8 cellular contexts compared by ENCODE assay signal in the genomic region with DNA sequence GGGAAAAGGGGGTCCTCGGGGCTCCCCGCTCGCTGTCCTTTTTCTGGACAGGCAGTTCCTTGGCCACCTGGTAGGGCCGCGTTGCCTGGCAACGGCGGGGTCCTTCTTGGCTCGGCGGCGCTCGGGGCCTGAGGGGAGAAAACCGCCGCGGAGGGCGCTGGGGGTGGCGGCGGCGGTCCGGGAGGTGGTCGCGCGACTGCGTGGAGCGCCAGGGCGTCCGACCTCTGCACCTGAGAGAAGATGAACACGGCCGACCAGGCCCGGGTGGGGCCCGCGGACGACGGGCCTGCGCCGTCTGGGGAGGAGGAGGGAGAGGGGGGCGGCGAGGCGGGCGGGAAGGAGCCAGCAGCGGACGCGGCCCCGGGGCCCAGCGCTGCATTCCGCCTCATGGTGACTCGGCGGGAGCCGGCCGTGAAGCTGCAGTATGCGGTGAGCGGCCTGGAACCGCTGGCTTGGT. TPM values are rescaled to one million over a fixed set of nuclear protein-coding genes. Genes with fewer than 3 reads are reported as not detected.
A peak's percentile ranks its signal among the peaks of the same experiment; 100 is the strongest.
DNase-seq lines count a peak whose midpoint lies in the region; ATAC-seq and TF ChIP-seq lines count a peak whose summit lies in the region.

A gene with protein sequence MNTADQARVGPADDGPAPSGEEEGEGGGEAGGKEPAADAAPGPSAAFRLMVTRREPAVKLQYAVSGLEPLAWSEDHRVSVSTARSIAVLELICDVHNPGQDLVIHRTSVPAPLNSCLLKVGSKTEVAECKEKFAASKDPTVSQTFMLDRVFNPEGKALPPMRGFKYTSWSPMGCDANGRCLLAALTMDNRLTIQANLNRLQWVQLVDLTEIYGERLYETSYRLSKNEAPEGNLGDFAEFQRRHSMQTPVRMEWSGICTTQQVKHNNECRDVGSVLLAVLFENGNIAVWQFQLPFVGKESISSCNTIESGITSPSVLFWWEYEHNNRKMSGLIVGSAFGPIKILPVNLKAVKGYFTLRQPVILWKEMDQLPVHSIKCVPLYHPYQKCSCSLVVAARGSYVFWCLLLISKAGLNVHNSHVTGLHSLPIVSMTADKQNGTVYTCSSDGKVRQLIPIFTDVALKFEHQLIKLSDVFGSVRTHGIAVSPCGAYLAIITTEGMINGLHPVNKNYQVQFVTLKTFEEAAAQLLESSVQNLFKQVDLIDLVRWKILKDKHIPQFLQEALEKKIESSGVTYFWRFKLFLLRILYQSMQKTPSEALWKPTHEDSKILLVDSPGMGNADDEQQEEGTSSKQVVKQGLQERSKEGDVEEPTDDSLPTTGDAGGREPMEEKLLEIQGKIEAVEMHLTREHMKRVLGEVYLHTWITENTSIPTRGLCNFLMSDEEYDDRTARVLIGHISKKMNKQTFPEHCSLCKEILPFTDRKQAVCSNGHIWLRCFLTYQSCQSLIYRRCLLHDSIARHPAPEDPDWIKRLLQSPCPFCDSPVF (plus strand): TSS at position 106 of the 457 bp plus-strand sequence. CDS start 135 bp downstream, at position 241.

- no peaks in the 10 kb centered on the region for H3K9me3 Mint-ChIP-seq in activated naive CD8-positive, alpha-beta T cell treated with anti-CD3 and anti-CD28 coated beads, Interleukin-2, amount 10 ng/mL, durations not matched to agents 7 days and 5 days

- intact Hi-C loops in cardiac septum (cut with DNase I) (loop anchor here (5.0 to 10.0 kb wide), 2 partner anchors 207 to 266 kb away; partner anchors contain the start of genes AK8, SPACA9 and TTF1), posterior vena cava (cut with DNase I) (loop anchor here in 1 of 2 donors (10.0 kb wide), 1 partner anchor 124 kb away; no protein-coding TSS in a partner anchor)

- H3K36me3 ChIP-seq in KMS-11 (ENCODE audit: insufficient read depth), result no peaks in the 10 kb centered on the region
- no peaks in the 10 kb centered on the region for H3K36me3 ChIP-seq in upper lobe of left lung

- WGBS in upper lobe of left lung, 2 donors, result 0% methylated on average over 5 to 14 of the region's 52 CpGs

- POLR2A ChIA-PET in activated naive CD8-positive, alpha-beta T cell treated with anti-CD3 and anti-CD28 coated beads, Interleukin-2, amount 10 ng/mL, durations not matched to agents 7 days and 5 days (lab: Charles Lee), result interaction anchor here (0.5 to 3.4 kb wide), 7 partner anchors 10 to 591 kb away, joined by 3 to 35 read pairs (median 4); partner anchors contain the start of gene MED27

- H3K4me3 Mint-ChIP-seq in activated naive CD8-positive, alpha-beta T cell treated with anti-CD3 and anti-CD28 coated beads, Interleukin-2, amount 10 ng/mL, durations not matched to agents 7 days and 5 days, result peak within 1 kb of the TSS; percentile 92

- H3K4me3 ChIP-seq in KMS-11 (IDR thresholded peaks at IDR 0.05; ENCODE audit: insufficient read depth, low read depth, low read length), result no peak within 1 kb of the TSS
- peak within 1 kb of the TSS; percentile 87 to 100 (median 100) for H3K4me3 ChIP-seq in upper lobe of left lung

- ATAC-seq in GM21723 (IDR thresholded peaks at IDR 0.05; ENCODE audit: unreplicated experiment) (peak; percentile 60), upper lobe of left lung (ENCODE audit: low FRiP score in 2 of 2) (peak; percentile 91 to 95)
- peak; percentile 62 for ATAC-seq in activated naive CD8-positive, alpha-beta T cell treated with anti-CD3 and anti-CD28 coated beads, Interleukin-2, amount 10 ng/mL, durations not matched to agents 7 days and 5 days (ENCODE audit: low read depth)

- H3K4me1 ChIP-seq in KMS-11 (ENCODE audit: low read depth, poor library complexity, severe bottlenecking), result peaks cover 53% of the 10 kb centered on the region
- peaks cover 21 to 43% (median 36%) of the 10 kb centered on the region in 4 donors for H3K4me1 ChIP-seq in upper lobe of left lung

- no peak for TF ChIP-seq EP300 in upper lobe of left lung (IDR thresholded peaks at IDR 0.05)

- H3K79me2 ChIP-seq in KMS-11 (ENCODE audit: insufficient read depth, low read depth), result peaks cover 96% of the 10 kb centered on the region

- H2AFZ ChIP-seq in KMS-11 (ENCODE audit: low read depth), result peak within 1 kb of the TSS; percentile 77

- H3K27ac ChIP-seq in KMS-11 (peak within 1 kb of the TSS; percentile 78), upper lobe of left lung (peak within 1 kb of the TSS; percentile 96 to 99 (median 98))

- TF ChIP-seq POLR2A in upper lobe of left lung (IDR thresholded peaks at IDR 0.05), result peak in 1 of 4 donors; percentile 33

- peak within 1 kb of the TSS; percentile 99 for H3K4me2 ChIP-seq in KMS-11

- H3K9ac ChIP-seq in KMS-11, result peak within 1 kb of the TSS; percentile 84

- no peaks in the 10 kb centered on the region for H3K27me3 Mint-ChIP-seq in activated naive CD8-positive, alpha-beta T cell treated with anti-CD3 and anti-CD28 coated beads, Interleukin-2, amount 10 ng/mL, durations not matched to agents 7 days and 5 days

- 0 out of 2 replicates have a peak, but pooled peaks cover 9% of the 10 kb centered on the region for H4K20me1 ChIP-seq in KMS-11 (ENCODE audit: insufficient read depth)

- H3K27ac Mint-ChIP-seq in activated naive CD8-positive, alpha-beta T cell treated with anti-CD3 and anti-CD28 coated beads, Interleukin-2, amount 10 ng/mL, durations not matched to agents 7 days and 5 days, result peak within 1 kb of the TSS; percentile 88

- DNase-seq in DMS79 treated with DMSO at 0.1 percent for 48 hours (lab: John Stamatoyannopoulos, UW) (peak; percentile 55), SKM-1 (lab: John Stamatoyannopoulos, UW; ENCODE audit: unreplicated experiment) (peak; percentile 70), cardiac septum (ENCODE audit: low spot score) (peak; percentile 92), posterior vena cava (ENCODE audit: low spot score) (peak; percentile 95), upper lobe of left lung (peak; percentile 91 to 96)
- peak; percentile 92 for DNase-seq in activated naive CD8-positive, alpha-beta T cell treated with anti-CD3 and anti-CD28 coated beads, Interleukin-2, amount 10 ng/mL, durations not matched to agents 7 days and 5 days

- TF ChIP-seq CTCF in KMS-11 (conservative IDR thresholded peaks at IDR 0.05; ENCODE audit: low read depth, low read length), result no peak
- peak in 2 of 6 experiments; percentile 3 to 28 for TF ChIP-seq CTCF in upper lobe of left lung (IDR thresholded peaks at IDR 0.05)

- no peaks in the 10 kb centered on the region for H3K27me3 ChIP-seq in KMS-11 (ENCODE audit: insufficient read depth, low read depth)
- H3K27me3 ChIP-seq in upper lobe of left lung, result no peaks in the 10 kb centered on the region

- peaks cover 8% of the 10 kb centered on the region for H3K36me3 Mint-ChIP-seq in activated naive CD8-positive, alpha-beta T cell treated with anti-CD3 and anti-CD28 coated beads, Interleukin-2, amount 10 ng/mL, durations not matched to agents 7 days and 5 days

- H3K9me3 ChIP-seq in upper lobe of left lung, result no peaks in the 10 kb centered on the region

- H3K4me1 Mint-ChIP-seq in activated naive CD8-positive, alpha-beta T cell treated with anti-CD3 and anti-CD28 coated beads, Interleukin-2, amount 10 ng/mL, durations not matched to agents 7 days and 5 days, result peaks cover 32% of the 10 kb centered on the region

RNA-seq across cellular contexts. Expression of the gene that starts here (rescaled TPM):
- 10 to 100 TPM; 11.4 to 11.7 TPM for total RNA-seq in activated naive CD8-positive, alpha-beta T cell treated with anti-CD3 and anti-CD28 coated beads, Interleukin-2, amount 10 ng/mL, durations not matched to agents 7 days and 5 days
- total RNA-seq in cardiac septum (8.5 TPM), posterior vena cava (1 to 10 TPM; 9.1 to 9.5 TPM), upper lobe of left lung (10 to 100 TPM in 4 of 6 donors, 1 to 10 TPM in 2; 6.4 to 20.9 (median 14.2) TPM)
